ENCODE assay signal across 8 cellular contexts in genomic region chr4:107719927-107720722, GRCh38. TPM values are rescaled to one million over a fixed set of nuclear protein-coding genes. Genes with fewer than 3 reads are reported as not detected.
DNase-seq lines count a peak whose midpoint lies in the region; ATAC-seq, FAIRE-seq and TF ChIP-seq lines count a peak whose summit lies in the region.

Gene PAPSS1 (minus strand): TSS chr4:107720234. CDS start chr4:107720179, 55 bp downstream.

- H2BK12ac ChIP-seq in H1 (ENCODE audit: low read depth, low read length) (no peak within 1 kb of the TSS), mesenchymal stem cell (ENCODE audit: low read length in 2 of 2) (peak within 1 kb of the TSS in 1 of 2 experiments; percentile 24)

- H3K36me3 Mint-ChIP-seq in Calu3 (ENCODE audit: insufficient read depth, unreplicated experiment) = peaks cover 20% of the 10 kb centered on the region
- H3K36me3 Mint-ChIP-seq in activated CD8-positive, alpha-beta memory T cell treated with anti-CD3 and anti-CD28 coated beads, Interleukin-2, amount 10 ng/mL, durations not matched to agents 7 days and 5 days = peaks cover 6% of the 10 kb centered on the region

- H3K14ac ChIP-seq in H1 (ENCODE audit: insufficient read length) = no peak within 1 kb of the TSS
- H3K14ac ChIP-seq in mesenchymal stem cell (ENCODE audit: low read length in 2 of 2) = peak within 1 kb of the TSS in 1 of 2 experiments; percentile 70

- H2AK5ac ChIP-seq in H1 (ENCODE audit: low read depth, low read length) = no peak within 1 kb of the TSS
- H2AK5ac ChIP-seq in mesenchymal stem cell (ENCODE audit: low read length, severe bottlenecking) = no peak within 1 kb of the TSS

- H3K4me3 ChIP-seq in HUES48 (ENCODE audit: low read depth, low read length) = peak within 1 kb of the TSS; percentile 94
- peak within 1 kb of the TSS; percentile 58 for H3K4me3 ChIP-seq in NT2/D1 (ENCODE audit: insufficient read length, low read depth)
- H3K4me3 ChIP-seq in H1 (ENCODE audit: extremely low read depth in 1 of 4, insufficient read depth in 2 of 4, low read depth in 3 of 4, low read length in 4 of 4) = peak within 1 kb of the TSS; percentile 77 to 86 (median 80)
- peak within 1 kb of the TSS; percentile 87 to 91 for H3K4me3 ChIP-seq in mesenchymal stem cell (ENCODE audit: insufficient read depth in 1 of 2, low read depth in 1 of 2, low read length in 2 of 2)

- H3K23ac ChIP-seq in H1 (ENCODE audit: insufficient read length) (no peak within 1 kb of the TSS), mesenchymal stem cell (ENCODE audit: low read length in 2 of 2) (peak within 1 kb of the TSS in 1 of 2 experiments; percentile 98)

- peaks cover 3 to 42% of the 10 kb centered on the region in 2 experiments; a peak in 3 of 4 replicates for H3K79me2 ChIP-seq in H1 (ENCODE audit: control insufficient read depth in 1 of 2, insufficient read depth in 2 of 2, low read length in 2 of 2)

- no peaks in the 10 kb centered on the region for H3K9me3 ChIP-seq in HUES48 (ENCODE audit: control insufficient read depth, insufficient read depth, low read length)
- no peaks in the 10 kb centered on the region for H3K9me3 ChIP-seq in NT2/D1 (ENCODE audit: insufficient read depth, low read length)
- no peaks in the 10 kb centered on the region for H3K9me3 ChIP-seq in H1 (ENCODE audit: insufficient read depth in 2 of 2, low read depth in 1 of 2, low read length in 1 of 2)
- no peaks in the 10 kb centered on the region for H3K9me3 ChIP-seq in mesenchymal stem cell (ENCODE audit: control insufficient read depth, low read length)

- H3K9ac ChIP-seq in HUES48 (ENCODE audit: low read depth, low read length) (peak within 1 kb of the TSS; percentile 64), NT2/D1 (ENCODE audit: insufficient read length, low read depth) (peak within 1 kb of the TSS; percentile 80), H1 (replicated peaks in 1 of 4; ENCODE audit: extremely low read depth in 1 of 4, low read depth in 3 of 4, low read length in 3 of 4) (peak within 1 kb of the TSS in 3 of 4 experiments; percentile 46 to 76 (median 57); a peak in 6 of 7 replicates), mesenchymal stem cell (ENCODE audit: low read length) (peak within 1 kb of the TSS; percentile 94)

- no peak for TF ChIP-seq CTCF in Calu3 (IDR thresholded peaks at IDR 0.05; ENCODE audit: unreplicated experiment)
- no peak for TF ChIP-seq CTCF in H1 (IDR thresholded peaks at IDR 0.05; ENCODE audit: control extremely low read depth in 1 of 3, insufficient read depth in 1 of 3, low read depth in 1 of 3, low read length in 3 of 3)

- H3K4me3 Mint-ChIP-seq in Calu3 (ENCODE audit: low read depth, unreplicated experiment) = peak within 1 kb of the TSS; percentile 84
- peak within 1 kb of the TSS; percentile 85 for H3K4me3 Mint-ChIP-seq in activated CD8-positive, alpha-beta memory T cell treated with anti-CD3 and anti-CD28 coated beads, Interleukin-2, amount 10 ng/mL, durations not matched to agents 7 days and 5 days

- H2BK5ac ChIP-seq in H1 (ENCODE audit: low read depth, low read length) (peak within 1 kb of the TSS; percentile 74; the same call in 1 of the 2 replicates), mesenchymal stem cell (ENCODE audit: low read depth, low read length, poor library complexity, severe bottlenecking) (peak within 1 kb of the TSS; percentile 22)

- H3K27me3 ChIP-seq in HUES48 (ENCODE audit: control insufficient read depth, insufficient read depth, low read length) (no peaks in the 10 kb centered on the region), NT2/D1 (ENCODE audit: insufficient read depth, insufficient read length) (no peaks in the 10 kb centered on the region), H1 (replicated peaks in 1 of 4; ENCODE audit: control insufficient read depth in 3 of 4, extremely low read depth in 1 of 4, insufficient read depth in 3 of 4, low read length in 3 of 4) (no peaks in the 10 kb centered on the region), mesenchymal stem cell (ENCODE audit: control insufficient read depth in 1 of 2, insufficient read depth in 1 of 2, low read length in 2 of 2) (no peaks in the 10 kb centered on the region)

- TF ChIP-seq RAD21 in H1 (IDR thresholded peaks at IDR 0.05 in 1 of 2, conservative IDR thresholded peaks at IDR 0.05 in 1 of 2; ENCODE audit: low read depth in 2 of 2, low read length in 2 of 2) = no peak

- peaks cover 9% of the 10 kb centered on the region for H3K23me2 ChIP-seq in H1 (ENCODE audit: low read depth, low read length)

- intact Hi-C loops in Calu3 (cut with micrococcal nuclease; ENCODE audit: unreplicated experiment) = no loop called here

- H4K8ac ChIP-seq in H1 (ENCODE audit: extremely low read depth, insufficient read depth, low read length) = peak within 1 kb of the TSS; percentile 69; the same call in 1 of the 2 replicates
- H4K8ac ChIP-seq in mesenchymal stem cell (ENCODE audit: low read length) = peak within 1 kb of the TSS; percentile 91

- DNase-seq in Calu3 (peak; percentile 94), NT2/D1 (ENCODE audit: low read depth, low spot score) (peak; percentile 92), H1 (ENCODE audit: low read depth in 1 of 2, low spot score in 2 of 2) (peak; percentile 96 to 97), mesenchymal stem cell (peak; percentile 96)
- DNase-seq in activated CD8-positive, alpha-beta memory T cell treated with anti-CD3 and anti-CD28 coated beads, Interleukin-2, amount 10 ng/mL, durations not matched to agents 7 days and 5 days = peak; percentile 95
- DNase-seq in stimulated activated CD8-positive, alpha-beta memory T cell treated with anti-CD3 and anti-CD28 coated beads, Interleukin-12 subunit alpha, Interleukin-12 subunit beta, amount 100 ng/mL, for 24 hours (ENCODE audit: extremely low read depth) = peak; percentile 83

- H3K27ac ChIP-seq in HUES48 (ENCODE audit: low read depth, low read length) (peak within 1 kb of the TSS; percentile 70), H1 (ENCODE audit: low read depth, low read length) (no peak within 1 kb of the TSS), mesenchymal stem cell (ENCODE audit: low read length, poor library complexity, severe bottlenecking) (peak within 1 kb of the TSS; percentile 92)

- 0 out of 2 replicates have a peak within 1 kb of the TSS, but pooled peaks have one; percentile 49 for H2BK15ac ChIP-seq in H1 (ENCODE audit: low read length)
- no peak within 1 kb of the TSS for H2BK15ac ChIP-seq in mesenchymal stem cell (ENCODE audit: low read depth, poor library complexity, severe bottlenecking)

- H3K9me3 Mint-ChIP-seq in Calu3 (ENCODE audit: low read depth, unreplicated experiment) = peaks cover 2% of the 10 kb centered on the region
- no peaks in the 10 kb centered on the region for H3K9me3 Mint-ChIP-seq in activated CD8-positive, alpha-beta memory T cell treated with anti-CD3 and anti-CD28 coated beads, Interleukin-2, amount 10 ng/mL, durations not matched to agents 7 days and 5 days (ENCODE audit: low read depth)

- TF ChIP-seq POLR2A in H1 (IDR thresholded peaks at IDR 0.05; ENCODE audit: control extremely low read depth in 1 of 2, low read depth in 2 of 2, low read length in 2 of 2) = peak in 1 of 2 experiments; percentile 59; a peak in 1 of 3 replicates

- no TSS peak for BruUV-seq in Calu3 (replicated peaks; lab: Mats Ljungman, UMichigan)

- no peaks in the 10 kb centered on the region for H3K27me3 Mint-ChIP-seq in Calu3 (ENCODE audit: unreplicated experiment)
- H3K27me3 Mint-ChIP-seq in activated CD8-positive, alpha-beta memory T cell treated with anti-CD3 and anti-CD28 coated beads, Interleukin-2, amount 10 ng/mL, durations not matched to agents 7 days and 5 days = no peaks in the 10 kb centered on the region

- H3K18ac ChIP-seq in H1 (ENCODE audit: extremely low read depth, low read length) (peak within 1 kb of the TSS; percentile 52), mesenchymal stem cell (ENCODE audit: low read depth in 1 of 2, low read length in 2 of 2) (peak within 1 kb of the TSS; percentile 93 to 96)

- no peak within 1 kb of the TSS for H2BK120ac ChIP-seq in H1 (replicated peaks; ENCODE audit: low read depth, low read length)
- H2BK120ac ChIP-seq in mesenchymal stem cell (ENCODE audit: low read depth, low read length) = no peak within 1 kb of the TSS

- H2AFZ ChIP-seq in H1 (ENCODE audit: low read length) (0 out of 2 replicates have a peak within 1 kb of the TSS, but pooled peaks have one; percentile 85), mesenchymal stem cell (ENCODE audit: low read depth, low read length) (peak within 1 kb of the TSS; percentile 92)

- H4K5ac ChIP-seq in H1 (ENCODE audit: insufficient read length, low read depth, low read length) = peak within 1 kb of the TSS; percentile 78

- H3K4me2 ChIP-seq in H1 (ENCODE audit: insufficient read depth in 1 of 2, low read depth in 2 of 2, low read length in 2 of 2) (peak within 1 kb of the TSS; percentile 86 to 95), mesenchymal stem cell (ENCODE audit: low read length, poor library complexity, severe bottlenecking) (peak within 1 kb of the TSS; percentile 79)

- CTCF ChIA-PET in Calu3 (lab: Charles Lee) = interaction anchor here (0.7 to 1.6 kb wide), 7 partner anchors 11 to 270 kb away, joined by 3 to 6 read pairs (median 4); no protein-coding TSS in a partner anchor
- CTCF ChIA-PET in activated CD8-positive, alpha-beta memory T cell treated with anti-CD3 and anti-CD28 coated beads, Interleukin-2, amount 10 ng/mL, durations not matched to agents 7 days and 5 days (lab: Charles Lee) = interaction anchor here (0.9 to 1.2 kb wide), 4 partner anchors 15 to 270 kb away, joined by 3 to 4 read pairs (median 3); no protein-coding TSS in a partner anchor
- CTCF ChIA-PET in H1 (lab: Charles Lee; ENCODE audit: partially characterized antibody) = interaction anchor here (0.6 to 3.3 kb wide), 8 partner anchors 10 to 170 kb away, joined by 3 to 24 read pairs (median 3); no protein-coding TSS in a partner anchor

- FAIRE-seq in H1 (lab: Jason Lieb, UNC) = no peak

- ATAC-seq in GM21423 (IDR thresholded peaks at IDR 0.05; ENCODE audit: unreplicated experiment) = peak; percentile 84
- ATAC-seq in activated CD8-positive, alpha-beta memory T cell treated with anti-CD3 and anti-CD28 coated beads, Interleukin-2, amount 10 ng/mL, durations not matched to agents 7 days and 5 days = peak; percentile 93

- 2% methylated on average over 58 of the region's 90 CpGs; no CpG with 5 or more reads in 1 of the 2 experiments for WGBS in H1 (ENCODE audit: extremely low coverage in 1 of 2, insufficient coverage in 1 of 2, insufficient read length in 1 of 2, insufficient replicate concordance in 2 of 2, low coverage in 1 of 2, low lambda C conversion rate in 2 of 2, missing lambda C conversion rate in 1 of 2), 2 experiments
- under 1% methylated on average over 72 of the region's 90 CpGs for WGBS in mesenchymal stem cell

- H4K20me1 ChIP-seq in H1 (replicated peaks in 1 of 2; ENCODE audit: control insufficient read depth in 1 of 2, insufficient read depth in 2 of 2, low read length in 2 of 2) = peaks cover 0 to 5% of the 10 kb centered on the region in 2 experiments

- no peak for TF ChIP-seq EP300 in H1 (IDR thresholded peaks at IDR 0.05; ENCODE audit: borderline replicate concordance in 1 of 2, low read depth in 2 of 2, low read length in 2 of 2)

- H3K56ac ChIP-seq in H1 (replicated peaks; ENCODE audit: insufficient read length, low read depth, low read length) = peak within 1 kb of the TSS; percentile 95

- no peak within 1 kb of the TSS for H2BK20ac ChIP-seq in H1 (ENCODE audit: low read length)

- H3K4ac ChIP-seq in H1 (replicated peaks; ENCODE audit: insufficient read length, low read depth, low read length) (no peak within 1 kb of the TSS), mesenchymal stem cell (ENCODE audit: low read depth in 1 of 2, low read length in 2 of 2) (peak within 1 kb of the TSS; percentile 67 to 83)

- POLR2A ChIA-PET in H1 (lab: Charles Lee; ENCODE audit: partially characterized antibody) = interaction anchor here (0.8 to 2.4 kb wide), 7 partner anchors 10 to 171 kb away, joined by 3 to 8 read pairs (median 5); no protein-coding TSS in a partner anchor

- peak within 1 kb of the TSS; percentile 83 for H3K27ac Mint-ChIP-seq in Calu3 (ENCODE audit: unreplicated experiment)
- H3K27ac Mint-ChIP-seq in activated CD8-positive, alpha-beta memory T cell treated with anti-CD3 and anti-CD28 coated beads, Interleukin-2, amount 10 ng/mL, durations not matched to agents 7 days and 5 days = peak within 1 kb of the TSS; percentile 92

- peaks cover 34% of the 10 kb centered on the region for H3K4me1 ChIP-seq in HUES48 (ENCODE audit: control insufficient read depth, insufficient read depth, low read length)
- no peaks in the 10 kb centered on the region for H3K4me1 ChIP-seq in NT2/D1 (ENCODE audit: insufficient read depth, insufficient read length)
- H3K4me1 ChIP-seq in H1 (replicated peaks in 1 of 4; ENCODE audit: control insufficient read depth in 3 of 4, insufficient read depth in 4 of 4, low read length in 3 of 4) = peaks cover 4 to 18% (median 5%) of the 10 kb centered on the region in 4 experiments; a peak in 6 of 7 replicates
- H3K4me1 ChIP-seq in mesenchymal stem cell (ENCODE audit: control insufficient read depth, insufficient read depth, low read depth, low read length) = peaks cover 2% of the 10 kb centered on the region

- H3K79me1 ChIP-seq in H1 (ENCODE audit: low read depth, low read length) (peaks cover 10% of the 10 kb centered on the region), mesenchymal stem cell (replicated peaks; ENCODE audit: low read length, poor library complexity, severe bottlenecking) (peaks cover 12% of the 10 kb centered on the region)

- peaks cover 17% of the 10 kb centered on the region for H3K4me1 Mint-ChIP-seq in Calu3 (ENCODE audit: low read depth, unreplicated experiment)
- H3K4me1 Mint-ChIP-seq in activated CD8-positive, alpha-beta memory T cell treated with anti-CD3 and anti-CD28 coated beads, Interleukin-2, amount 10 ng/mL, durations not matched to agents 7 days and 5 days = peaks cover 25% of the 10 kb centered on the region

- H4K91ac ChIP-seq in H1 (replicated peaks; ENCODE audit: insufficient read length, low read length) (no peak within 1 kb of the TSS), mesenchymal stem cell (ENCODE audit: low read length) (peak within 1 kb of the TSS; percentile 72)

- no peaks in the 10 kb centered on the region for H3K36me3 ChIP-seq in HUES48 (ENCODE audit: control insufficient read depth, insufficient read depth, low read length)
- H3K36me3 ChIP-seq in NT2/D1 (ENCODE audit: insufficient read depth, insufficient read length, low read length) = peaks cover 14% of the 10 kb centered on the region
- H3K36me3 ChIP-seq in H1 (ENCODE audit: control insufficient read depth in 2 of 4, insufficient read depth in 4 of 4, low read length in 3 of 4) = no peaks in the 10 kb centered on the region
- no peaks in the 10 kb centered on the region for H3K36me3 ChIP-seq in mesenchymal stem cell (ENCODE audit: control insufficient read depth in 1 of 2, insufficient read depth in 2 of 2, low read depth in 1 of 2, low read length in 2 of 2)

RNA-seq across cellular contexts. Expression of gene PAPSS1, which starts in this region (rescaled TPM):
- 32.5 and 41.6 TPM in 2 replicates for total RNA-seq in Calu3 (2022)
- total RNA-seq in activated CD8-positive, alpha-beta memory T cell treated with anti-CD3 and anti-CD28 coated beads, Interleukin-2, amount 10 ng/mL, durations not matched to agents 7 days and 5 days = 10 to 100 TPM; 20.7 to 32.0 TPM
- total RNA-seq in H1 (2021; fragmentation: NEBNext Ultra II Directional; extraction: Animal tissue kit (Norgen Biotek cat#: 25700)) = 79.1 and 79.2 TPM in 2 replicates
- 59.9 and 98.5 TPM in 2 replicates for polyA plus RNA-seq in H1 (2011; rRNA removed)
- 126 TPM for polyA plus RNA-seq in H1 (2011; cell fraction: cytosol; rRNA removed)
- 50.4 TPM for polyA plus RNA-seq in H1 (2011; cell fraction: nucleus; rRNA removed)
- 83.6 to 107 TPM (median 93.4 TPM) in 4 replicates for polyA plus RNA-seq in H1 (2012, experiment 1 of 2)
- 11.2 TPM for polyA plus RNA-seq in H1 (2012, experiment 2 of 2)
- 42.7 TPM for polyA plus RNA-seq in H1 (2013, experiment 1 of 2)
- 43.8 TPM for polyA plus RNA-seq in H1 (2013, experiment 2 of 2)
- 119 and 136 TPM in 2 replicates for polyA minus RNA-seq in H1 (2011; rRNA and poly(A)+ RNA removed)
- 44.8 TPM for polyA minus RNA-seq in H1 (2011; cell fraction: cytosol; rRNA and poly(A)+ RNA removed)
- 54.2 TPM for polyA minus RNA-seq in H1 (2011; cell fraction: nucleus; rRNA and poly(A)+ RNA removed)
- polyA plus RNA-seq in mesenchymal stem cell (2013, experiment 1 of 2) = 44.7 TPM
- 50.7 TPM for polyA plus RNA-seq in mesenchymal stem cell (2013, experiment 2 of 2)
